ENCODE assay signal across 29 cellular contexts in genomic region chr1:231526536-231526935, GRCh38. TPM values are rescaled to one million over a fixed set of nuclear protein-coding genes. Genes with fewer than 3 reads are reported as not detected.
DNase-seq lines count a peak whose midpoint lies in the region; ATAC-seq, FAIRE-seq and TF ChIP-seq lines count a peak whose summit lies in the region.
"Had no signal": no experiment of that assay in that cellular context is flagged by ENCODE, and none has a peak within 500 bp of the region (broad histone marks: within the 10 kb centered on the region; RNA-seq: fewer than 3 reads in every experiment).

No MANE protein-coding gene starts in this region.

- H3K36me3 ChIP-seq in breast epithelium (no peaks in the 10 kb centered on the region), keratinocyte (ENCODE audit: control insufficient read depth in 2 of 2, extremely low read depth in 1 of 2, insufficient read depth in 2 of 2, low read length in 2 of 2) (no peaks in the 10 kb centered on the region), esophagus squamous epithelium (peaks cover 0 to 17% (median 3%) of the 10 kb centered on the region in 3 donors)

- H3K9me3 ChIP-seq in breast epithelium (no peaks in the 10 kb centered on the region), keratinocyte (ENCODE audit: control insufficient read depth, low read depth, low read length) (no peaks in the 10 kb centered on the region), esophagus squamous epithelium (no peaks in the 10 kb centered on the region)
- H3K9me3 ChIP-seq: esophagus muscularis mucosa, SJSA1, spleen had no signal

- H4K20me1 ChIP-seq in keratinocyte (ENCODE audit: control insufficient read depth, extremely low read depth, insufficient read depth, low read length) = no peaks in the 10 kb centered on the region
- H4K20me1 ChIP-seq: BLaER1 had no signal

- no peaks in the 10 kb centered on the region for H3K4me1 ChIP-seq in breast epithelium
- H3K4me1 ChIP-seq in keratinocyte (ENCODE audit: control insufficient read depth, extremely low read depth, insufficient read depth, low read length) = peaks cover 23% of the 10 kb centered on the region
- H3K4me1 ChIP-seq in esophagus squamous epithelium = peaks cover 4 to 35% (median 24%) of the 10 kb centered on the region in 3 donors

- BruUV-seq in MCF 10A (replicated peaks; lab: Mats Ljungman, UMichigan) = no TSS peak

- H3K9me3 Mint-ChIP-seq in MCF 10A (ENCODE audit: unreplicated experiment) = no peaks in the 10 kb centered on the region
- no peaks in the 10 kb centered on the region for H3K9me3 Mint-ChIP-seq in activated T-helper 17 cell treated with anti-CD3 and anti-CD28 coated beads, Interleukin-2, amount 50 U/mL, for 72 hours
- H3K9me3 Mint-ChIP-seq: activated CD4-positive, alpha-beta memory T cell treated with anti-CD3 and anti-CD28 coated beads for 36 hours; mesothelial cell of epicardium had no signal

- peak overlapping the region; percentile 96 for H2AFZ ChIP-seq in keratinocyte (ENCODE audit: control insufficient read depth, low read length)

- H3K4me2 ChIP-seq in keratinocyte (ENCODE audit: control insufficient read depth, extremely low read depth, insufficient read depth, low read depth, low read length) = peak overlapping the region; percentile 7

- peak overlapping the region; percentile 97 for H3K4me3 Mint-ChIP-seq in MCF 10A (ENCODE audit: unreplicated experiment)
- peak overlapping the region; percentile 97 for H3K4me3 Mint-ChIP-seq in activated T-helper 17 cell treated with anti-CD3 and anti-CD28 coated beads, Interleukin-2, amount 50 U/mL, for 72 hours

- TF ChIP-seq CTCF in MCF 10A (IDR thresholded peaks at IDR 0.05; ENCODE audit: unreplicated experiment) (no peak), breast epithelium (IDR thresholded peaks at IDR 0.05) (no peak), keratinocyte (optimal IDR thresholded peaks at IDR 0.05 in 1 of 3, IDR thresholded peaks at IDR 0.05 in 1 of 3, conservative IDR thresholded peaks at IDR 0.05 in 1 of 3; ENCODE audit: extremely low read depth in 1 of 3, insufficient read depth in 2 of 3, low read length in 3 of 3) (no peak), esophagus squamous epithelium (IDR thresholded peaks at IDR 0.05) (no peak)

- CTCF ChIA-PET in MCF 10A (lab: Yijun Ruan, JAX) = interaction anchor here (1.0 to 2.2 kb wide), 2 partner anchors 9 to 64 kb away, joined by 3 to 10 read pairs; no protein-coding TSS in a partner anchor

- FAIRE-seq in keratinocyte (lab: Jason Lieb, UNC) = no peak
- FAIRE-seq: GM19239, HTR-8/SVneo had no signal

- no peak for DNase-seq in MCF 10A (ENCODE audit: unreplicated experiment)
- DNase-seq in breast epithelium (ENCODE audit: low spot score in 2 of 2) = no peak
- DNase-seq in keratinocyte (ENCODE audit: low read depth, low spot score) = no peak
- DNase-seq in esophagus squamous epithelium (lab: John Stamatoyannopoulos, UW) = no peak
- DNase-seq in SIG-M5 (lab: John Stamatoyannopoulos, UW) = no peak
- DNase-seq: activated CD4-positive, alpha-beta memory T cell treated with anti-CD3 and anti-CD28 coated beads for 36 hours; activated T-cell treated with anti-CD3 and anti-CD28 coated beads for 4 hours; DMS 273 treated with DMSO at 0.1 percent for 48 hours; effector CD4-positive, alpha-beta T cell; GF-D8; GOT3; NCI-H1092 treated with DMSO at 0.1 percent for 48 hours; NCI-H2029 treated with DMSO at 0.1 percent for 48 hours; NCI-H446; spleen; stimulated activated CD4-positive, alpha-beta T cell treated with anti-CD3 and anti-CD28 coated beads, Interleukin-4, amount 100 ng/mL, for 4 hours had no signal

- no peak overlapping the region for H3K9ac ChIP-seq in keratinocyte (ENCODE audit: control insufficient read depth, extremely low read depth, insufficient read depth, low read length)
- H3K9ac ChIP-seq: BLaER1 had no signal

- peaks cover 29% of the 10 kb centered on the region for H3K79me2 ChIP-seq in keratinocyte (ENCODE audit: control insufficient read depth, insufficient read depth, low read length)

- POLR2A ChIA-PET in MCF 10A (lab: Yijun Ruan, JAX) = interaction anchor here (0.6 to 2.8 kb wide), 12 partner anchors 13 to 194 kb away, joined by 3 to 53 read pairs (median 9); partner anchors contain the start of genes EGLN1, EXOC8 and SPRTN

- intact Hi-C loops in MCF 10A (cut with micrococcal nuclease) = no loop called here
- intact Hi-C loops in breast epithelium (cut with DNase I; ENCODE audit: low total_unique reads) = no loop called here
- intact Hi-C loops in esophagus squamous epithelium (cut with DNase I) = loop anchor here (10.0 kb wide), 1 partner anchor 102 kb away; the partner anchor contains the start of gene EGLN1

- no peaks in the 10 kb centered on the region for H3K9me1 ChIP-seq in keratinocyte (ENCODE audit: control insufficient read depth, extremely low read depth, insufficient read depth, low read length)

- peaks cover 32% of the 10 kb centered on the region for H3K4me1 Mint-ChIP-seq in MCF 10A (ENCODE audit: insufficient read depth, unreplicated experiment)
- H3K4me1 Mint-ChIP-seq in activated T-helper 17 cell treated with anti-CD3 and anti-CD28 coated beads, Interleukin-2, amount 50 U/mL, for 72 hours = peaks cover 23% of the 10 kb centered on the region

- peaks cover 45% of the 10 kb centered on the region for H3K36me3 Mint-ChIP-seq in MCF 10A (ENCODE audit: insufficient read depth, unreplicated experiment)
- H3K36me3 Mint-ChIP-seq in activated T-helper 17 cell treated with anti-CD3 and anti-CD28 coated beads, Interleukin-2, amount 50 U/mL, for 72 hours (ENCODE audit: low read depth) = peaks cover 35% of the 10 kb centered on the region

- H3K27ac Mint-ChIP-seq in MCF 10A (ENCODE audit: low read depth, unreplicated experiment) = peak overlapping the region; percentile 98
- H3K27ac Mint-ChIP-seq in activated T-helper 17 cell treated with anti-CD3 and anti-CD28 coated beads, Interleukin-2, amount 50 U/mL, for 72 hours = peak overlapping the region; percentile 98
- H3K27ac Mint-ChIP-seq: activated naive CD8-positive, alpha-beta T cell; mesothelial cell of epicardium had no signal

- H3K4me3 ChIP-seq in breast epithelium = no peak overlapping the region
- H3K4me3 ChIP-seq in keratinocyte (ENCODE audit: control insufficient read depth in 2 of 3, extremely low read depth in 1 of 3, insufficient read depth in 2 of 3, low read depth in 1 of 3, low read length in 3 of 3) = no peak overlapping the region
- H3K4me3 ChIP-seq in esophagus squamous epithelium = no peak overlapping the region
- H3K4me3 ChIP-seq: BLaER1, esophagus muscularis mucosa, SJSA1, spleen had no signal

- no peak for TF ChIP-seq POLR2A in breast epithelium (IDR thresholded peaks at IDR 0.05)
- TF ChIP-seq POLR2A in esophagus squamous epithelium (IDR thresholded peaks at IDR 0.05) = no peak

- H3K27ac ChIP-seq in breast epithelium (no peak overlapping the region), keratinocyte (ENCODE audit: control insufficient read depth, insufficient read depth, low read length) (no peak overlapping the region), esophagus squamous epithelium (peak overlapping the region in 1 of 4 donors; percentile 93)
- H3K27ac ChIP-seq: BLaER1, esophagus muscularis mucosa, SJSA1, VCaP had no signal

- no peaks in the 10 kb centered on the region for H3K27me3 Mint-ChIP-seq in MCF 10A (ENCODE audit: insufficient read depth, unreplicated experiment)
- no peaks in the 10 kb centered on the region for H3K27me3 Mint-ChIP-seq in activated T-helper 17 cell treated with anti-CD3 and anti-CD28 coated beads, Interleukin-2, amount 50 U/mL, for 72 hours
- H3K27me3 Mint-ChIP-seq: activated CD4-positive, alpha-beta memory T cell treated with anti-CD3 and anti-CD28 coated beads for 36 hours; activated naive CD8-positive, alpha-beta T cell had no signal

- no peaks in the 10 kb centered on the region for H3K27me3 ChIP-seq in breast epithelium
- no peaks in the 10 kb centered on the region for H3K27me3 ChIP-seq in keratinocyte (ENCODE audit: control insufficient read depth, extremely low read depth, insufficient read depth, low read length)
- no peaks in the 10 kb centered on the region for H3K27me3 ChIP-seq in esophagus squamous epithelium
- H3K27me3 ChIP-seq: BLaER1, esophagus muscularis mucosa, SJSA1, spleen had no signal

- dilution Hi-C loops in keratinocyte (cut with MboI; ENCODE audit: extremely low pct_ligation_motif_present, low sequenced_read_pairs) = no loop called here

- ATAC-seq in activated T-helper 17 cell treated with anti-CD3 and anti-CD28 coated beads, Interleukin-2, amount 50 U/mL, for 72 hours (replicated peaks) = no peak
- ATAC-seq in GM18909 (IDR thresholded peaks at IDR 0.05; ENCODE audit: poor library complexity, unreplicated experiment) (no peak), HG03095 (IDR thresholded peaks at IDR 0.05; ENCODE audit: unreplicated experiment) (no peak)
- ATAC-seq: left lobe of liver, Panc1 had no signal

RNA-seq across cellular contexts. Expression of gene TSNAX, which starts 1.9 kb away (rescaled TPM):
- 79.0 and 80.2 TPM in 2 replicates for total RNA-seq in MCF 10A (2022)
- total RNA-seq in breast epithelium = 10 to 100 TPM; 26.9 to 35.6 (median 28.2) TPM
- 10 to 100 TPM; 34.5 to 35.3 TPM for total RNA-seq in activated T-helper 17 cell treated with anti-CD3 and anti-CD28 coated beads, Interleukin-2, amount 50 U/mL, for 72 hours
- polyA plus RNA-seq in keratinocyte = 21.5 to 32.6 TPM (median 30.9 TPM) in 3 replicates
- polyA plus RNA-seq in keratinocyte (2011; ENCODE audit: low read depth) = 17.8 TPM
- polyA plus RNA-seq in keratinocyte (2011; cell fraction: cytosol; rRNA removed) = 12.5 and 21.4 TPM in 2 replicates
- 22.8 and 26.7 TPM in 2 replicates for polyA plus RNA-seq in keratinocyte (2011; cell fraction: nucleus; rRNA removed)
- polyA plus RNA-seq in keratinocyte (2012; ENCODE audit: low replicate concordance) = 18.0 and 34.0 TPM in 2 replicates
- 2.8 to 29.1 TPM (median 16.9 TPM) in 3 replicates for polyA minus RNA-seq in keratinocyte
- polyA minus RNA-seq in keratinocyte (2011; cell fraction: cytosol; rRNA and poly(A)+ RNA removed) = 17.6 TPM
- 16.5 TPM in 2 replicates for polyA minus RNA-seq in keratinocyte (2011; cell fraction: nucleus; rRNA and poly(A)+ RNA removed)
- total RNA-seq in esophagus squamous epithelium = 10 to 100 TPM; 11.6 to 28.4 (median 22.3) TPM
